In genomic region chr5:153711755-153712154, GRCh38 we compare ENCODE assay signal across 19 cellular contexts.
DNase-seq lines count a peak whose midpoint lies in the region; ATAC-seq and TF ChIP-seq lines count a peak whose summit lies in the region.
"Had no signal": no experiment of that assay in that cellular context is flagged by ENCODE, and none has a peak within 500 bp of the region (broad histone marks: within the 10 kb centered on the region; RNA-seq: fewer than 3 reads in every experiment).

No MANE protein-coding gene starts in this region.

- POLR2A ChIA-PET in AG04450 (lab: Yijun Ruan, JAX) = no interaction called here

- H3K27ac Mint-ChIP-seq in T-helper 17 cell = no peak overlapping the region
- H3K27ac Mint-ChIP-seq: activated T-helper 2 cell treated with anti-CD3 and anti-CD28 coated beads, Interferon-gamma antibody, Interleukin-2, Interleukin-4, amounts not matched to agents 10 μg/mL and 5 μg/mL and 100 μg/mL, durations not matched to agents 14 hours and 24 hours and 36 hours; GM23338; naive thymus-derived CD4-positive, alpha-beta T cell had no signal

- no peaks in the 10 kb centered on the region for H3K27me3 Mint-ChIP-seq in T-helper 17 cell

- ATAC-seq in T-helper 17 cell = no peak
- ATAC-seq: GM23338; naive thymus-derived CD4-positive, alpha-beta T cell; Panc1; psoas muscle had no signal

- H3K4me3 Mint-ChIP-seq in T-helper 17 cell = no peak overlapping the region
- H3K4me3 Mint-ChIP-seq: GM23338; naive thymus-derived CD4-positive, alpha-beta T cell had no signal

- H3K27ac ChIP-seq in AG04450 (ENCODE audit: low read depth, low read length) = no peak overlapping the region
- H3K27ac ChIP-seq: esophagus squamous epithelium, psoas muscle, WERI-Rb-1 had no signal

- H3K9me3 ChIP-seq in AG04450 (ENCODE audit: control insufficient read depth, insufficient read depth, low read length) (no peaks in the 10 kb centered on the region), T-helper 17 cell (ENCODE audit: control insufficient read depth, low read length, poor library complexity, severe bottlenecking) (no peaks in the 10 kb centered on the region)
- H3K9me3 ChIP-seq: esophagus squamous epithelium, psoas muscle had no signal

- no peaks in the 10 kb centered on the region for H3K36me3 Mint-ChIP-seq in T-helper 17 cell (ENCODE audit: low read depth)
- H3K36me3 Mint-ChIP-seq: naive thymus-derived CD4-positive, alpha-beta T cell had no signal

- H3K4me1 Mint-ChIP-seq in T-helper 17 cell = no peaks in the 10 kb centered on the region
- H3K4me1 Mint-ChIP-seq: GM23338; naive thymus-derived CD4-positive, alpha-beta T cell had no signal

- TF ChIP-seq CTCF in AG04450 (IDR thresholded peaks at IDR 0.05; ENCODE audit: low read depth, low read length) (0 out of 2 replicates have a peak, but pooled peaks have one; percentile 29), GM12872 (IDR thresholded peaks at IDR 0.05; ENCODE audit: insufficient read depth, low read depth, low read length) (peak; percentile 13; the same call in 1 of the 3 replicates), fibroblast of pulmonary artery (IDR thresholded peaks at IDR 0.05; ENCODE audit: low read length, missing control alignments) (peak; percentile 45)

- CTCF ChIA-PET in AG04450 (lab: Charles Lee) = interaction anchor here (0.6 to 6.7 kb wide), 5 partner anchors 120 to 469 kb away, joined by 3 to 77 read pairs (median 5); no protein-coding TSS in a partner anchor

- H3K4me3 ChIP-seq in AG04450 (ENCODE audit: low read depth, low read length) (no peak overlapping the region), fibroblast of pulmonary artery (replicated peaks; ENCODE audit: low read depth, low read length) (no peak overlapping the region)
- H3K4me3 ChIP-seq: esophagus squamous epithelium, GM23338, psoas muscle had no signal

- no peaks in the 10 kb centered on the region for H3K27me3 ChIP-seq in AG04450 (ENCODE audit: control insufficient read depth, insufficient read depth, low read length)
- H3K27me3 ChIP-seq: esophagus squamous epithelium had no signal

- DNase-seq in AG04450 (ENCODE audit: low read depth, low spot score) (no peak), amniotic epithelial cell (ENCODE audit: low read depth) (peak; percentile 31), fibroblast of pulmonary artery (ENCODE audit: low read depth) (peak; percentile 35), pons (ENCODE audit: low spot score) (no peak), T-helper 17 cell (no peak), inferior parietal cortex (ENCODE audit: extremely low spot score) (no peak)
- no peak for DNase-seq in activated CD4-positive, CD25-positive, alpha-beta regulatory T cell (lab: John Stamatoyannopoulos, UW)
- DNase-seq: anterior cingulate cortex; DMS153; esophagus squamous epithelium; naive thymus-derived CD4-positive, alpha-beta T cell; NCI-H1930; NCI-H510A; psoas muscle; WERI-Rb-1 had no signal

Comparison
In these comparisons a context has a peak if more than half of its experiments do, and no peak if none do; other contexts are left out.
1. DNase-seq: peak in amniotic epithelial cell (single experiment) and fibroblast of pulmonary artery (single experiment); none in AG04450 (single experiment), pons (single experiment), activated CD4-positive, CD25-positive, alpha-beta regulatory T cell (0 of 4), T-helper 17 cell (0 of 3) and inferior parietal cortex (single experiment).
2. Peak in every context shown above with its lines, with median percentiles within 50 percentile points of each other: CTCF ChIP-seq.